ENCODE assay signal across 8 cellular contexts in the genomic region with DNA sequence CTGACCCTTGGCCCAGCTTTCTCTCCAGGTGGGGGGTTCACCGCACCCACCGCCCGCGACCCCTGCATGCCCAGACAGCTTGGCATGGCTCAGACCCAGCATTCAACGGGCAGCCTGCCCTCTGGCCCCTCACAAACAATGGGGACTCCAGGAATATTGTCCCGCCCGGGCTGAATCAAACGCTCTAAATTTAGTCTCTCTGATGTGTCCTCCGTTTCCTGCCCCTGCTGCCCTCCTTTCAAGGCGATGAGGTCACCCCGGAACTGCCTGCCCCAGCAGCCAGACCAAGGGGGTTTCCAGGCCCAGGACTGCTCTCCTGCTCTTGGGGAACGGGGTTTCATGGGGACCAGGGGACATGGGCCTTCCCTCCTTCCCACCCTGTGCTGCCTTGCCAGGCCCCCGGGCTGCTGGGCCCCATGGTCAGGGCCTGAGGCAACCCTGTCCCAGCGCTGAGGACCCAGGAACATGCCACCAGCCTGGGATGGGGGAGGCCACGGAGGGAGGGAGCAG. TPM values are rescaled to one million over a fixed set of nuclear protein-coding genes. Genes with fewer than 3 reads are reported as not detected.
A peak's percentile ranks its signal among the peaks of the same experiment; 100 is the strongest.
DNase-seq lines count a peak whose midpoint lies in the region; ATAC-seq and TF ChIP-seq lines count a peak whose summit lies in the region.

No MANE protein-coding gene starts in this region.

- no peak for DNase-seq in Panc1 (ENCODE audit: low read depth, low spot score)
- DNase-seq in mammary epithelial cell: peak; percentile 74
- no peak for DNase-seq in NCI-H748 (lab: John Stamatoyannopoulos, UW; ENCODE audit: unreplicated experiment)
- DNase-seq in cerebellar nuclear complex (lab: John Stamatoyannopoulos, UW): no peak

- CTCF ChIA-PET in Panc1 (lab: Charles Lee): interaction anchor here (0.6 kb wide), 1 partner anchor 14 kb away, joined by 3 read pairs; no protein-coding TSS in a partner anchor
- CTCF ChIA-PET in mammary epithelial cell (lab: Charles Lee; ENCODE audit: low non-redundant PET): no interaction called here

- no peak for TF ChIP-seq CTCF in Panc1 (IDR thresholded peaks at IDR 0.05)
- TF ChIP-seq CTCF in mammary epithelial cell (conservative IDR thresholded peaks at IDR 0.05 in 1 of 2, IDR thresholded peaks at IDR 0.05 in 1 of 2; ENCODE audit: extremely low read depth in 1 of 2, insufficient read depth in 1 of 2, low read depth in 1 of 2, low read length in 2 of 2): no peak

- H3K9me3 ChIP-seq in Panc1 (ENCODE audit: control insufficient read depth, insufficient read depth, low read depth, low read length) (no peaks in the 10 kb centered on the region), mammary epithelial cell (replicated peaks; ENCODE audit: insufficient read depth, low read length) (no peaks in the 10 kb centered on the region), mucosa of stomach (ENCODE audit: control insufficient read depth, low read length) (no peaks in the 10 kb centered on the region)

- no peaks in the 10 kb centered on the region for H3K27me3 ChIP-seq in Panc1 (ENCODE audit: control insufficient read depth, insufficient read depth, low read length)
- H3K27me3 ChIP-seq in mammary epithelial cell (ENCODE audit: insufficient read depth, low read length): no peaks in the 10 kb centered on the region
- H3K27me3 ChIP-seq in mucosa of stomach (ENCODE audit: control insufficient read depth, insufficient read depth, low read length): peaks cover 17% of the 10 kb centered on the region

- TF ChIP-seq POLR2A in GM18951 (IDR thresholded peaks at IDR 0.05; ENCODE audit: extremely low read depth, insufficient read depth, insufficient read length): peak; percentile 16

- 10% methylated on average over 7 of the region's 15 CpGs for WGBS in mammary epithelial cell (ENCODE audit: low coverage, missing lambda C conversion rate)

- H3K79me2 ChIP-seq in mammary epithelial cell (ENCODE audit: insufficient read depth, low read length): no peaks in the 10 kb centered on the region

- H3K27ac ChIP-seq in Panc1 (ENCODE audit: low read length) (peak overlapping the region; percentile 88), mammary epithelial cell (ENCODE audit: insufficient read depth, low read depth, low read length) (peak overlapping the region; percentile 26)

- no TSS peak for BruUV-seq in Panc1 (replicated peaks; lab: Mats Ljungman, UMichigan)
- BruUV-seq in mammary epithelial cell (replicated peaks; lab: Mats Ljungman, UMichigan): no TSS peak

- dilution Hi-C loops in mammary epithelial cell (cut with HindIII; ENCODE audit: low sequenced_read_pairs): no loop called here

- in situ Hi-C loops in GM18951 (cut with MboI; ENCODE audit: low sequenced_read_pairs, unreplicated experiment) (no loop called here), Panc1 (cut with HindIII; ENCODE audit: low pct_unique_long_range_greater_than_20kb, low sequenced_read_pairs) (no loop called here), mammary epithelial cell (cut with MboI; ENCODE audit: low sequenced_read_pairs in 2 of 2) (no loop called here)

- peaks cover 70% of the 10 kb centered on the region for H3K4me1 ChIP-seq in Panc1 (ENCODE audit: control insufficient read depth, insufficient read depth, low read length)
- H3K4me1 ChIP-seq in mammary epithelial cell (ENCODE audit: insufficient read depth, low read length): peaks cover 37% of the 10 kb centered on the region
- H3K4me1 ChIP-seq in mucosa of stomach (ENCODE audit: control insufficient read depth, insufficient read depth, low read length): peaks cover 40% of the 10 kb centered on the region

- POLR2A ChIA-PET in Panc1 (lab: Charles Lee): no interaction called here

- H3K4me3 ChIP-seq in Panc1 (ENCODE audit: low read depth in 2 of 2, low read length in 2 of 2) (no peak overlapping the region), mammary epithelial cell (replicated peaks in 1 of 3; ENCODE audit: insufficient read depth in 1 of 3, low read depth in 2 of 3, low read length in 3 of 3) (no peak overlapping the region), mucosa of stomach (ENCODE audit: low read length) (no peak overlapping the region)

- H3K36me3 ChIP-seq in Panc1 (ENCODE audit: control insufficient read depth, insufficient read depth, low read length) (no peaks in the 10 kb centered on the region), mammary epithelial cell (ENCODE audit: insufficient read depth, low read length) (no peaks in the 10 kb centered on the region), mucosa of stomach (ENCODE audit: control insufficient read depth, insufficient read depth, low read length) (no peaks in the 10 kb centered on the region)

- H3K9ac ChIP-seq in mammary epithelial cell (ENCODE audit: insufficient read depth, low read length) (peak overlapping the region; percentile 1), mucosa of stomach (ENCODE audit: low read length) (peak overlapping the region; percentile 35)

- H2AFZ ChIP-seq in mammary epithelial cell (ENCODE audit: low read depth, low read length): peak overlapping the region; percentile 78

- ATAC-seq in Panc1 (peak; percentile 25; the same call in 1 of the 2 replicates), GM18517 (IDR thresholded peaks at IDR 0.05; ENCODE audit: unreplicated experiment) (no peak), GM19397 (IDR thresholded peaks at IDR 0.05; ENCODE audit: unreplicated experiment) (no peak)

- H3K4me2 ChIP-seq in mammary epithelial cell (ENCODE audit: insufficient read depth, low read depth, low read length): peak overlapping the region; percentile 19

- H4K20me1 ChIP-seq in mammary epithelial cell (ENCODE audit: insufficient read depth, low read length): no peaks in the 10 kb centered on the region

- intact Hi-C loops in Panc1 (cut with micrococcal nuclease; ENCODE audit: unreplicated experiment) (loop anchor here (5.0 kb wide), 1 partner anchor 37 kb away; no protein-coding TSS in a partner anchor), mammary epithelial cell (cut with micrococcal nuclease) (no loop called here)

RNA-seq across cellular contexts. Expression of a gene that starts 10.1 kb away (rescaled TPM):
- 78.0 TPM for total RNA-seq in Panc1 (2021; ENCODE audit: unreplicated experiment)
- 109 TPM for polyA plus RNA-seq in Panc1 (2012; ENCODE audit: insufficient read length)
- 10 to 100 TPM; 11.2 to 29.2 TPM for total RNA-seq in mammary epithelial cell
- 9.1 TPM for polyA plus RNA-seq in mammary epithelial cell
- polyA minus RNA-seq in mammary epithelial cell: 32.0 TPM
